Comparison of ENCODE assay signal across 2 cellular contexts in the genomic region with DNA sequence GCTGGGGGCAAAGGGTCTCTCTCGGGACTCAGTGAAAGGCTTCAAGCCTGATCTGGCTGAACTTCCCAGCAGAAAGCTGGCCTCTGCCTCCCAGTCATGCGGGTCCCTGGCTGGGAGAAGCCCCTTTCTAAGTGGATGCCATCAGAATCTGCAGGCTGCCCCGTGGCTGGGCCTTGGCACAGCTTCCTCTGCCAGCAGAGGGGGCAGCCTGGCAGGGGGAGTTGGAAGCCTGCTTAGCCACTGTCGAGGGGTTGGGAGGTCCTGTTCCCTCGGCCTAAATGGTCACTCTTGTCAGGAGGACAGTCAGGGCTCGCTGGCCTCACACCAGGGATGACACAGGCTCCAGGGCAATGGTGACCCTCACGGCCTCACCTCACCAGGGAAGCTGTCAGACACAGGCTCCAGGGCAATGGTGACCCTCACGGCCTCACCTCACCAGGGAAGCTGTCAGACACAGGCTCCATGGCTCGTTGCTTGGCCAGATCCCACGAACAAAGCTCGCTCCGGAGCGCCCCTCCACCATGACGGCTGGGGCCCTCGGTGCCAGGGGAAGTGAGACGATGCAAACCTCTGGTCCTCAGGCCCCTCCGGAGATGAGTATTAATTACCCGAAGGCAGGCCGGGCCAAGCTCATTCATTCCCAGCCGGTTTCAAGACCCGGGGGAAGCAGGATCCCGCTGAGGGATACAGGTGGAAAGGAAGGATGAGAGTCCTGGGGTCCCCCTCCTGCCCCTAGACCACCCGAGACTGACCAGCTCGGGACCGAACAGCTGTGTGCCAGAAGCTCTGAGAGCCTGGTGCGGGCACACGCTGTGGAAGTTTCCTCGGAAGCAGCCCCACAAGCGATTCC.
TF ChIP-seq lines count a peak whose summit lies in the region.

No MANE protein-coding gene starts in this region.

TF ChIP-seq in GM12878, 131 proteins besides CTCF, POLR2A, EP300 and RAD21:
- TF ChIP-seq ZBTB11 (CRISPR knock-in tag; IDR thresholded peaks at IDR 0.05) (no peak), GABPA (IDR thresholded peaks at IDR 0.05; ENCODE audit: low read depth) (no peak), PAX5 (IDR thresholded peaks at IDR 0.05; ENCODE audit: borderline replicate concordance, low read depth, low read length) (no peak)
- TF ChIP-seq, protein P1, sequence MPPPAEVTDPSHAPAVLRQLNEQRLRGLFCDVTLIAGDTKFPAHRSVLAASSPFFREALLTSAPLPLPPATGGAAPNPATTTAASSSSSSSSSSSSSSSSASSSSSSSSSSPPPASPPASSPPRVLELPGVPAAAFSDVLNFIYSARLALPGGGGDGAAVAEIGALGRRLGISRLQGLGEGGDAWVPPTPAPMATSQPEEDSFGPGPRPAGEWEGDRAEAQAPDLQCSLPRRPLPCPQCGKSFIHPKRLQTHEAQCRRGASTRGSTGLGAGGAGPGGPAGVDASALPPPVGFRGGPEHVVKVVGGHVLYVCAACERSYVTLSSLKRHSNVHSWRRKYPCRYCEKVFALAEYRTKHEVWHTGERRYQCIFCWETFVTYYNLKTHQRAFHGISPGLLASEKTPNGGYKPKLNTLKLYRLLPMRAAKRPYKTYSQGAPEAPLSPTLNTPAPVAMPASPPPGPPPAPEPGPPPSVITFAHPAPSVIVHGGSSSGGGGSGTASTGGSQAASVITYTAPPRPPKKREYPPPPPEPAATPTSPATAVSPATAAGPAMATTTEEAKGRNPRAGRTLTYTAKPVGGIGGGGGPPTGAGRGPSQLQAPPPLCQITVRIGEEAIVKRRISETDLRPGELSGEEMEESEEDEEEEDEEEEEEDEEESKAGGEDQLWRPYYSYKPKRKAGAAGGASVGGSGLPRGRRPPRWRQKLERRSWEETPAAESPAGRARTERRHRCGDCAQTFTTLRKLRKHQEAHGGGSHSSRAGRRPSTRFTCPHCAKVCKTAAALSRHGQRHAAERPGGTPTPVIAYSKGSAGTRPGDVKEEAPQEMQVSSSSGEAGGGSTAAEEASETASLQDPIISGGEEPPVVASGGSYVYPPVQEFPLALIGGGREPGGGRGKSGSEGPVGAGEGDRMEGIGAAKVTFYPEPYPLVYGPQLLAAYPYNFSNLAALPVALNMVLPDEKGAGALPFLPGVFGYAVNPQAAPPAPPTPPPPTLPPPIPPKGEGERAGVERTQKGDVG (CRISPR knock-in tag; IDR thresholded peaks at IDR 0.05), result no peak

TF ChIP-seq in H1, 55 proteins besides CTCF, POLR2A, EP300 and RAD21:
- no peak for TF ChIP-seq TAF1 (IDR thresholded peaks at IDR 0.05; ENCODE audit: low read depth, low read length)
- TF ChIP-seq E2F6 (IDR thresholded peaks at IDR 0.05), result no peak
- TF ChIP-seq, protein P2, sequence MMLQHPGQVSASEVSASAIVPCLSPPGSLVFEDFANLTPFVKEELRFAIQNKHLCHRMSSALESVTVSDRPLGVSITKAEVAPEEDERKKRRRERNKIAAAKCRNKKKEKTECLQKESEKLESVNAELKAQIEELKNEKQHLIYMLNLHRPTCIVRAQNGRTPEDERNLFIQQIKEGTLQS (IDR thresholded peaks at IDR 0.05; ENCODE audit: insufficient read depth, low read depth, low read length), result no peak
- no peak for TF ChIP-seq KDM4A (IDR thresholded peaks at IDR 0.05; ENCODE audit: low read depth, low read length, severe bottlenecking)
- TF ChIP-seq BRCA1 (IDR thresholded peaks at IDR 0.05; ENCODE audit: low read depth, low read length), result no peak
- TF ChIP-seq, protein P3, sequence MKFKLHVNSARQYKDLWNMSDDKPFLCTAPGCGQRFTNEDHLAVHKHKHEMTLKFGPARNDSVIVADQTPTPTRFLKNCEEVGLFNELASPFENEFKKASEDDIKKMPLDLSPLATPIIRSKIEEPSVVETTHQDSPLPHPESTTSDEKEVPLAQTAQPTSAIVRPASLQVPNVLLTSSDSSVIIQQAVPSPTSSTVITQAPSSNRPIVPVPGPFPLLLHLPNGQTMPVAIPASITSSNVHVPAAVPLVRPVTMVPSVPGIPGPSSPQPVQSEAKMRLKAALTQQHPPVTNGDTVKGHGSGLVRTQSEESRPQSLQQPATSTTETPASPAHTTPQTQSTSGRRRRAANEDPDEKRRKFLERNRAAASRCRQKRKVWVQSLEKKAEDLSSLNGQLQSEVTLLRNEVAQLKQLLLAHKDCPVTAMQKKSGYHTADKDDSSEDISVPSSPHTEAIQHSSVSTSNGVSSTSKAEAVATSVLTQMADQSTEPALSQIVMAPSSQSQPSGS (IDR thresholded peaks at IDR 0.05; ENCODE audit: low read length), result no peak
- no peak for TF ChIP-seq PHF8 (conservative IDR thresholded peaks at IDR 0.05; ENCODE audit: low read depth, low read length)
- TF ChIP-seq BACH1 (IDR thresholded peaks at IDR 0.05; ENCODE audit: low read length), result no peak
- TF ChIP-seq KDM5A (IDR thresholded peaks at IDR 0.05; ENCODE audit: low read length), result no peak
- TF ChIP-seq EZH2 (IDR thresholded peaks at IDR 0.05; ENCODE audit: low read depth, low read length, severe bottlenecking), result no peak
- no peak for TF ChIP-seq NRF1 (IDR thresholded peaks at IDR 0.05; ENCODE audit: low read depth, low read length)
- TF ChIP-seq FOSL1 (IDR thresholded peaks at IDR 0.05; ENCODE audit: insufficient read depth, low read depth, low read length), result no peak
- no peak for TF ChIP-seq TBP (IDR thresholded peaks at IDR 0.05; ENCODE audit: low read depth, low read length)
- TF ChIP-seq NANOG (IDR thresholded peaks at IDR 0.05; ENCODE audit: insufficient read depth, low read depth, low read length, poor library complexity, severe bottlenecking), result no peak
- no peak for TF ChIP-seq HDAC6 (IDR thresholded peaks at IDR 0.05; ENCODE audit: low read depth, low read length)
- TF ChIP-seq SP2 (IDR thresholded peaks at IDR 0.05; ENCODE audit: low read length), result no peak
- TF ChIP-seq SIRT6 (IDR thresholded peaks at IDR 0.05; ENCODE audit: low read length), result no peak
- no peak for TF ChIP-seq SP1 (IDR thresholded peaks at IDR 0.05; ENCODE audit: low read depth, low read length)
- TF ChIP-seq JUN (IDR thresholded peaks at IDR 0.05; ENCODE audit: low read depth, low read length), result no peak
- TF ChIP-seq CEBPB (IDR thresholded peaks at IDR 0.05; ENCODE audit: low read depth, low read length), result no peak
